1 cellular context compared by ENCODE assay signal in the genomic region with DNA sequence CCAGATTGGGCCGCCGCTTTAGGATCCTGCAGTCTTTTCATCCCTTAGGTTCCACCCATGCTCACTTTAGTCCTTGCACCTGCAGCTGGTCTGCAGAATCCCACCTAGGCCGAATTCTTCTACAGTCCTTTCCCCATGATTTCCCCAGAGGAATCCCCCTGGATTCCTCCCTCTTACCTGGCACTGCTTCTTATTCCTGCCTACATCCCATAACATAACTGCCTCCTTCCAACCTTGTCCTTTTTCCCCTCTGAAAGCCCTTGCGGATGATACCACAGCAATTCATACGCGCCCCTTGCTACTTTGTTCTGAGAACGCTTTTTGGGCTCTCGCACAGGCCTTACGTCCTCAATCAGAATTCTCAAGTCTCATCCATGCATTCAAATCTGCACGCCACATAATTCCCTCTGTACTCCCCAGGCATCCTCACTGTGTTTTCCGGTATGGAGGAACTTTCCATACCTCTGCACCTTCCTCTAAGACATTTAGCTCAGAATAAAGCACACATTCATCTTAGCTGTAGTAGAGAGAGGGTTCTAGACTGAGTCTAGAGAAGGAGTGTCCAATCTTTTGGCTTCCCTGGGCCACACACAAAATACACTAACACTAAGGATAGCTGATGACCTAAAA.
TF ChIP-seq lines count a peak whose summit lies in the region.

No MANE protein-coding gene starts in this region.

TF ChIP-seq in K562, 482 proteins besides CTCF, POLR2A, EP300 and RAD21 (continues in another document):
- TF ChIP-seq ZZZ3 (IDR thresholded peaks at IDR 0.05): peak; percentile 53; the same call in 1 of the 2 replicates
- 0 out of 2 replicates have a peak, but pooled peaks have one; percentile 22 for TF ChIP-seq HDAC2 (IDR thresholded peaks at IDR 0.05)
- peak; percentile 38; the same call in 1 of the 2 replicates for TF ChIP-seq SMARCA4 (IDR thresholded peaks at IDR 0.05)
- 0 out of 2 replicates have a peak, but pooled peaks have one; percentile 9 for TF ChIP-seq NFIC (IDR thresholded peaks at IDR 0.05)
- TF ChIP-seq, protein P1, sequence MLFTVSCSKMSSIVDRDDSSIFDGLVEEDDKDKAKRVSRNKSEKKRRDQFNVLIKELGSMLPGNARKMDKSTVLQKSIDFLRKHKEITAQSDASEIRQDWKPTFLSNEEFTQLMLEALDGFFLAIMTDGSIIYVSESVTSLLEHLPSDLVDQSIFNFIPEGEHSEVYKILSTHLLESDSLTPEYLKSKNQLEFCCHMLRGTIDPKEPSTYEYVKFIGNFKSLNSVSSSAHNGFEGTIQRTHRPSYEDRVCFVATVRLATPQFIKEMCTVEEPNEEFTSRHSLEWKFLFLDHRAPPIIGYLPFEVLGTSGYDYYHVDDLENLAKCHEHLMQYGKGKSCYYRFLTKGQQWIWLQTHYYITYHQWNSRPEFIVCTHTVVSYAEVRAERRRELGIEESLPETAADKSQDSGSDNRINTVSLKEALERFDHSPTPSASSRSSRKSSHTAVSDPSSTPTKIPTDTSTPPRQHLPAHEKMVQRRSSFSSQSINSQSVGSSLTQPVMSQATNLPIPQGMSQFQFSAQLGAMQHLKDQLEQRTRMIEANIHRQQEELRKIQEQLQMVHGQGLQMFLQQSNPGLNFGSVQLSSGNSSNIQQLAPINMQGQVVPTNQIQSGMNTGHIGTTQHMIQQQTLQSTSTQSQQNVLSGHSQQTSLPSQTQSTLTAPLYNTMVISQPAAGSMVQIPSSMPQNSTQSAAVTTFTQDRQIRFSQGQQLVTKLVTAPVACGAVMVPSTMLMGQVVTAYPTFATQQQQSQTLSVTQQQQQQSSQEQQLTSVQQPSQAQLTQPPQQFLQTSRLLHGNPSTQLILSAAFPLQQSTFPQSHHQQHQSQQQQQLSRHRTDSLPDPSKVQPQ (CRISPR knock-in tag; IDR thresholded peaks at IDR 0.05; ENCODE audit: borderline replicate concordance): no peak
- TF ChIP-seq RBM14 (IDR thresholded peaks at IDR 0.05; ENCODE audit: borderline replicate concordance, insufficient read depth, low read depth, low read length): no peak
- TF ChIP-seq ASH1L (IDR thresholded peaks at IDR 0.05; ENCODE audit: borderline replicate concordance, low read depth, partially characterized antibody): no peak
- no peak for TF ChIP-seq ZNF445 (CRISPR knock-in tag; IDR thresholded peaks at IDR 0.05; ENCODE audit: low read depth)
- no peak for TF ChIP-seq HEY1 (CRISPR knock-in tag; IDR thresholded peaks at IDR 0.05; ENCODE audit: borderline replicate concordance)
- no peak for TF ChIP-seq ZNF217 (CRISPR knock-in tag; IDR thresholded peaks at IDR 0.05)
- TF ChIP-seq POU5F1 (IDR thresholded peaks at IDR 0.05; ENCODE audit: borderline replicate concordance, low read depth, low read length, partially characterized antibody): no peak
- TF ChIP-seq, protein P2, sequence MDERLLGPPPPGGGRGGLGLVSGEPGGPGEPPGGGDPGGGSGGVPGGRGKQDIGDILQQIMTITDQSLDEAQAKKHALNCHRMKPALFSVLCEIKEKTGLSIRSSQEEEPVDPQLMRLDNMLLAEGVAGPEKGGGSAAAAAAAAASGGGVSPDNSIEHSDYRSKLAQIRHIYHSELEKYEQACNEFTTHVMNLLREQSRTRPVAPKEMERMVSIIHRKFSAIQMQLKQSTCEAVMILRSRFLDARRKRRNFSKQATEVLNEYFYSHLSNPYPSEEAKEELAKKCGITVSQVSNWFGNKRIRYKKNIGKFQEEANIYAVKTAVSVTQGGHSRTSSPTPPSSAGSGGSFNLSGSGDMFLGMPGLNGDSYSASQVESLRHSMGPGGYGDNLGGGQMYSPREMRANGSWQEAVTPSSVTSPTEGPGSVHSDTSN (CRISPR knock-in tag; IDR thresholded peaks at IDR 0.05; ENCODE audit: low read depth): no peak
- TF ChIP-seq, protein P2 (tag; conservative IDR thresholded peaks at IDR 0.05; ENCODE audit: low read depth): no peak
- TF ChIP-seq, protein P3, sequence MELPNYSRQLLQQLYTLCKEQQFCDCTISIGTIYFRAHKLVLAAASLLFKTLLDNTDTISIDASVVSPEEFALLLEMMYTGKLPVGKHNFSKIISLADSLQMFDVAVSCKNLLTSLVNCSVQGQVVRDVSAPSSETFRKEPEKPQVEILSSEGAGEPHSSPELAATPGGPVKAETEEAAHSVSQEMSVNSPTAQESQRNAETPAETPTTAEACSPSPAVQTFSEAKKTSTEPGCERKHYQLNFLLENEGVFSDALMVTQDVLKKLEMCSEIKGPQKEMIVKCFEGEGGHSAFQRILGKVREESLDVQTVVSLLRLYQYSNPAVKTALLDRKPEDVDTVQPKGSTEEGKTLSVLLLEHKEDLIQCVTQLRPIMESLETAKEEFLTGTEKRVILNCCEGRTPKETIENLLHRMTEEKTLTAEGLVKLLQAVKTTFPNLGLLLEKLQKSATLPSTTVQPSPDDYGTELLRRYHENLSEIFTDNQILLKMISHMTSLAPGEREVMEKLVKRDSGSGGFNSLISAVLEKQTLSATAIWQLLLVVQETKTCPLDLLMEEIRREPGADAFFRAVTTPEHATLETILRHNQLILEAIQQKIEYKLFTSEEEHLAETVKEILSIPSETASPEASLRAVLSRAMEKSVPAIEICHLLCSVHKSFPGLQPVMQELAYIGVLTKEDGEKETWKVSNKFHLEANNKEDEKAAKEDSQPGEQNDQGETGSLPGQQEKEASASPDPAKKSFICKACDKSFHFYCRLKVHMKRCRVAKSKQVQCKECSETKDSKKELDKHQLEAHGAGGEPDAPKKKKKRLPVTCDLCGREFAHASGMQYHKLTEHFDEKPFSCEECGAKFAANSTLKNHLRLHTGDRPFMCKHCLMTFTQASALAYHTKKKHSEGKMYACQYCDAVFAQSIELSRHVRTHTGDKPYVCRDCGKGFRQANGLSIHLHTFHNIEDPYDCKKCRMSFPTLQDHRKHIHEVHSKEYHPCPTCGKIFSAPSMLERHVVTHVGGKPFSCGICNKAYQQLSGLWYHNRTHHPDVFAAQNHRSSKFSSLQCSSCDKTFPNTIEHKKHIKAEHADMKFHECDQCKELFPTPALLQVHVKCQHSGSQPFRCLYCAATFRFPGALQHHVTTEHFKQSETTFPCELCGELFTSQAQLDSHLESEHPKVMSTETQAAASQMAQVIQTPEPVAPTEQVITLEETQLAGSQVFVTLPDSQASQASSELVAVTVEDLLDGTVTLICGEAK (IDR thresholded peaks at IDR 0.05): peak; percentile 30; the same call in 1 of the 2 replicates
- TF ChIP-seq, protein P3 (CRISPR knock-in tag; IDR thresholded peaks at IDR 0.05): no peak
- TF ChIP-seq, protein P4, sequence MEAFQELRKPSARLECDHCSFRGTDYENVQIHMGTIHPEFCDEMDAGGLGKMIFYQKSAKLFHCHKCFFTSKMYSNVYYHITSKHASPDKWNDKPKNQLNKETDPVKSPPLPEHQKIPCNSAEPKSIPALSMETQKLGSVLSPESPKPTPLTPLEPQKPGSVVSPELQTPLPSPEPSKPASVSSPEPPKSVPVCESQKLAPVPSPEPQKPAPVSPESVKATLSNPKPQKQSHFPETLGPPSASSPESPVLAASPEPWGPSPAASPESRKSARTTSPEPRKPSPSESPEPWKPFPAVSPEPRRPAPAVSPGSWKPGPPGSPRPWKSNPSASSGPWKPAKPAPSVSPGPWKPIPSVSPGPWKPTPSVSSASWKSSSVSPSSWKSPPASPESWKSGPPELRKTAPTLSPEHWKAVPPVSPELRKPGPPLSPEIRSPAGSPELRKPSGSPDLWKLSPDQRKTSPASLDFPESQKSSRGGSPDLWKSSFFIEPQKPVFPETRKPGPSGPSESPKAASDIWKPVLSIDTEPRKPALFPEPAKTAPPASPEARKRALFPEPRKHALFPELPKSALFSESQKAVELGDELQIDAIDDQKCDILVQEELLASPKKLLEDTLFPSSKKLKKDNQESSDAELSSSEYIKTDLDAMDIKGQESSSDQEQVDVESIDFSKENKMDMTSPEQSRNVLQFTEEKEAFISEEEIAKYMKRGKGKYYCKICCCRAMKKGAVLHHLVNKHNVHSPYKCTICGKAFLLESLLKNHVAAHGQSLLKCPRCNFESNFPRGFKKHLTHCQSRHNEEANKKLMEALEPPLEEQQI (IDR thresholded peaks at IDR 0.05): 0 out of 2 replicates have a peak, but pooled peaks have one; percentile 20
- TF ChIP-seq, protein P5, sequence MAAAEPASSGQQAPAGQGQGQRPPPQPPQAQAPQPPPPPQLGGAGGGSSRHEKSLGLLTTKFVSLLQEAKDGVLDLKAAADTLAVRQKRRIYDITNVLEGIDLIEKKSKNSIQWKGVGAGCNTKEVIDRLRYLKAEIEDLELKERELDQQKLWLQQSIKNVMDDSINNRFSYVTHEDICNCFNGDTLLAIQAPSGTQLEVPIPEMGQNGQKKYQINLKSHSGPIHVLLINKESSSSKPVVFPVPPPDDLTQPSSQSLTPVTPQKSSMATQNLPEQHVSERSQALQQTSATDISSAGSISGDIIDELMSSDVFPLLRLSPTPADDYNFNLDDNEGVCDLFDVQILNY (CRISPR knock-in tag; IDR thresholded peaks at IDR 0.05): no peak
- peak; percentile 95 for TF ChIP-seq HDGF (IDR thresholded peaks at IDR 0.05)
- TF ChIP-seq, protein P6, sequence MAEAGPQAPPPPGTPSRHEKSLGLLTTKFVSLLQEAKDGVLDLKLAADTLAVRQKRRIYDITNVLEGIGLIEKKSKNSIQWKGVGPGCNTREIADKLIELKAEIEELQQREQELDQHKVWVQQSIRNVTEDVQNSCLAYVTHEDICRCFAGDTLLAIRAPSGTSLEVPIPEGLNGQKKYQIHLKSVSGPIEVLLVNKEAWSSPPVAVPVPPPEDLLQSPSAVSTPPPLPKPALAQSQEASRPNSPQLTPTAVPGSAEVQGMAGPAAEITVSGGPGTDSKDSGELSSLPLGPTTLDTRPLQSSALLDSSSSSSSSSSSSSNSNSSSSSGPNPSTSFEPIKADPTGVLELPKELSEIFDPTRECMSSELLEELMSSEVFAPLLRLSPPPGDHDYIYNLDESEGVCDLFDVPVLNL (CRISPR knock-in tag; IDR thresholded peaks at IDR 0.05; ENCODE audit: low read depth): no peak
- no peak for TF ChIP-seq HMG20A (CRISPR knock-in tag; conservative IDR thresholded peaks at IDR 0.05)
- no peak for TF ChIP-seq CBFB (CRISPR knock-in tag; IDR thresholded peaks at IDR 0.05)
- no peak for TF ChIP-seq ZNF3 (CRISPR knock-in tag; IDR thresholded peaks at IDR 0.05)
- 0 out of 2 replicates have a peak, but pooled peaks have one; percentile 35 for TF ChIP-seq SMARCE1 (IDR thresholded peaks at IDR 0.05)
- TF ChIP-seq ZFX (CRISPR knock-in tag; IDR thresholded peaks at IDR 0.05): peak; percentile 53
- TF ChIP-seq NR2C2 (CRISPR knock-in tag; IDR thresholded peaks at IDR 0.05): no peak
- no peak for TF ChIP-seq NR2C2 (tag; IDR thresholded peaks at IDR 0.05)
- TF ChIP-seq PHF20 (IDR thresholded peaks at IDR 0.05; ENCODE audit: partially characterized antibody): peak; percentile 5
- TF ChIP-seq, protein P7, sequence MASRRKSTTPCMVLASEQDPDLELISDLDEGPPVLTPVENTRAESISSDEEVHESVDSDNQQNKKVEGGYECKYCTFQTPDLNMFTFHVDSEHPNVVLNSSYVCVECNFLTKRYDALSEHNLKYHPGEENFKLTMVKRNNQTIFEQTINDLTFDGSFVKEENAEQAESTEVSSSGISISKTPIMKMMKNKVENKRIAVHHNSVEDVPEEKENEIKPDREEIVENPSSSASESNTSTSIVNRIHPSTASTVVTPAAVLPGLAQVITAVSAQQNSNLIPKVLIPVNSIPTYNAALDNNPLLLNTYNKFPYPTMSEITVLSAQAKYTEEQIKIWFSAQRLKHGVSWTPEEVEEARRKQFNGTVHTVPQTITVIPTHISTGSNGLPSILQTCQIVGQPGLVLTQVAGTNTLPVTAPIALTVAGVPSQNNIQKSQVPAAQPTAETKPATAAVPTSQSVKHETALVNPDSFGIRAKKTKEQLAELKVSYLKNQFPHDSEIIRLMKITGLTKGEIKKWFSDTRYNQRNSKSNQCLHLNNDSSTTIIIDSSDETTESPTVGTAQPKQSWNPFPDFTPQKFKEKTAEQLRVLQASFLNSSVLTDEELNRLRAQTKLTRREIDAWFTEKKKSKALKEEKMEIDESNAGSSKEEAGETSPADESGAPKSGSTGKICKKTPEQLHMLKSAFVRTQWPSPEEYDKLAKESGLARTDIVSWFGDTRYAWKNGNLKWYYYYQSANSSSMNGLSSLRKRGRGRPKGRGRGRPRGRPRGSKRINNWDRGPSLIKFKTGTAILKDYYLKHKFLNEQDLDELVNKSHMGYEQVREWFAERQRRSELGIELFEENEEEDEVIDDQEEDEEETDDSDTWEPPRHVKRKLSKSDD (conservative IDR thresholded peaks at IDR 0.05; ENCODE audit: low read length): no peak
- TF ChIP-seq ZNF324 (CRISPR knock-in tag; IDR thresholded peaks at IDR 0.05): no peak
- TF ChIP-seq CBX3 (IDR thresholded peaks at IDR 0.05; ENCODE audit: borderline replicate concordance in 1 of 2, low read length in 2 of 2): no peak
- no peak for TF ChIP-seq SOX6 (IDR thresholded peaks at IDR 0.05)
- no peak for TF ChIP-seq MEF2D (tag; conservative IDR thresholded peaks at IDR 0.05; ENCODE audit: low read depth)
- TF ChIP-seq MYC (IDR thresholded peaks at IDR 0.05; ENCODE audit: low read depth, low read length): no peak
- 0 out of 2 replicates have a peak, but pooled peaks have one; percentile 29 for TF ChIP-seq MYC (CRISPR knock-in tag; IDR thresholded peaks at IDR 0.05; ENCODE audit: borderline replicate concordance, low read depth)
